Comparison of ENCODE assay signal across 8 cellular contexts in genomic region chr6:8063762-8064637, GRCh38. TPM values are rescaled to one million over a fixed set of nuclear protein-coding genes. Genes with fewer than 3 reads are reported as not detected.
A peak's percentile ranks its signal among the peaks of the same experiment; 100 is the strongest.
DNase-seq lines count a peak whose midpoint lies in the region; ATAC-seq and TF ChIP-seq lines count a peak whose summit lies in the region.

Gene BLOC1S5 (minus strand): TSS chr6:8064389. CDS start chr6:8064376, 13 bp downstream.

- no peaks in the 10 kb centered on the region for H3K27me3 Mint-ChIP-seq in activated T-helper 17 cell treated with anti-CD3 and anti-CD28 coated beads, Interleukin-2, amount 50 U/mL, for 72 hours
- H3K27me3 Mint-ChIP-seq in naive thymus-derived CD8-positive, alpha-beta T cell = no peaks in the 10 kb centered on the region

- H3K27ac Mint-ChIP-seq in activated T-helper 17 cell treated with anti-CD3 and anti-CD28 coated beads, Interleukin-2, amount 50 U/mL, for 72 hours = peak within 1 kb of the TSS; percentile 90
- peak within 1 kb of the TSS; percentile 95 to 98 (median 96) for H3K27ac Mint-ChIP-seq in naive thymus-derived CD8-positive, alpha-beta T cell

- ATAC-seq in activated T-helper 17 cell treated with anti-CD3 and anti-CD28 coated beads, Interleukin-2, amount 50 U/mL, for 72 hours (replicated peaks) = peak; percentile 85
- ATAC-seq in naive thymus-derived CD8-positive, alpha-beta T cell = peak; percentile 93 to 96

- peaks cover 33% of the 10 kb centered on the region for H3K36me3 Mint-ChIP-seq in activated T-helper 17 cell treated with anti-CD3 and anti-CD28 coated beads, Interleukin-2, amount 50 U/mL, for 72 hours (ENCODE audit: low read depth)
- H3K36me3 Mint-ChIP-seq in naive thymus-derived CD8-positive, alpha-beta T cell = peaks cover 0 to 25% (median 2%) of the 10 kb centered on the region in 3 donors

- DNase-seq in EH (ENCODE audit: low read depth) = peak; percentile 98
- peak; percentile 78 for DNase-seq in GOT3 (lab: John Stamatoyannopoulos, UW)
- DNase-seq in LNCaP clone FGC (ENCODE audit: low read depth) = peak; percentile 86
- peak; percentile 87 for DNase-seq in RWPE1 (ENCODE audit: low spot score)
- peak; percentile 95 for DNase-seq in fibroblast of mammary gland (ENCODE audit: low read depth)
- DNase-seq in naive thymus-derived CD8-positive, alpha-beta T cell = peak; percentile 93 to 98 (median 96)
- DNase-seq in stimulated activated naive CD4-positive, alpha-beta T cell (lab: John Stamatoyannopoulos, UW) = peak; percentile 92 to 96 (median 94)

- POLR2A ChIA-PET in RWPE1 (lab: Yijun Ruan, JAX; ENCODE audit: low non-redundant PET) = no interaction called here
- POLR2A ChIA-PET in naive thymus-derived CD8-positive, alpha-beta T cell (lab: Charles Lee) = interaction anchor here (1.1 kb wide), 3 partner anchors 9 to 38 kb away, joined by 3 to 13 read pairs (median 3); partner anchors contain the start of gene EEF1E1

- TF ChIP-seq CTCF in LNCaP clone FGC (IDR thresholded peaks at IDR 0.05; ENCODE audit: control insufficient read depth, extremely low read depth, insufficient read depth) (no peak), RWPE1 (conservative IDR thresholded peaks at IDR 0.05; ENCODE audit: low read depth) (no peak), fibroblast of mammary gland (conservative IDR thresholded peaks at IDR 0.05; ENCODE audit: control insufficient read depth, insufficient read depth, low read depth, low read length) (no peak)

- H3K4me1 Mint-ChIP-seq in activated T-helper 17 cell treated with anti-CD3 and anti-CD28 coated beads, Interleukin-2, amount 50 U/mL, for 72 hours = peaks cover 14% of the 10 kb centered on the region
- H3K4me1 Mint-ChIP-seq in naive thymus-derived CD8-positive, alpha-beta T cell = peaks cover 10 to 30% (median 18%) of the 10 kb centered on the region in 4 donors

- H3K4me3 Mint-ChIP-seq in activated T-helper 17 cell treated with anti-CD3 and anti-CD28 coated beads, Interleukin-2, amount 50 U/mL, for 72 hours = peak within 1 kb of the TSS; percentile 80
- peak within 1 kb of the TSS; percentile 89 to 96 (median 95) for H3K4me3 Mint-ChIP-seq in naive thymus-derived CD8-positive, alpha-beta T cell

- H3K27ac ChIP-seq in RWPE1 = peak within 1 kb of the TSS; percentile 85

- CTCF ChIA-PET in RWPE1 (lab: Yijun Ruan, JAX) = interaction anchor here (0.5 to 0.9 kb wide), 3 partner anchors 38 to 176 kb away, joined by 3 to 4 read pairs (median 3); no protein-coding TSS in a partner anchor

- H3K9me3 Mint-ChIP-seq in activated T-helper 17 cell treated with anti-CD3 and anti-CD28 coated beads, Interleukin-2, amount 50 U/mL, for 72 hours = no peaks in the 10 kb centered on the region
- H3K9me3 Mint-ChIP-seq in naive thymus-derived CD8-positive, alpha-beta T cell = no peaks in the 10 kb centered on the region

- peak within 1 kb of the TSS; percentile 97 for H3K4me3 ChIP-seq in LNCaP clone FGC (ENCODE audit: low read depth, low read length)
- H3K4me3 ChIP-seq in fibroblast of mammary gland (ENCODE audit: control insufficient read depth, low read depth, low read length) = peak within 1 kb of the TSS; percentile 93

RNA-seq across cellular contexts. Expression of gene BLOC1S5, which starts in this region (rescaled TPM):
- 10 to 100 TPM; 18.7 to 22.7 TPM for total RNA-seq in activated T-helper 17 cell treated with anti-CD3 and anti-CD28 coated beads, Interleukin-2, amount 50 U/mL, for 72 hours
- total RNA-seq in naive thymus-derived CD8-positive, alpha-beta T cell = 10 to 100 TPM; 23.5 to 24.7 TPM
- 10 to 100 TPM; 28.5 to 33.7 (median 32.8) TPM for polyA plus RNA-seq in naive thymus-derived CD8-positive, alpha-beta T cell

Comparison
In these comparisons a context has a peak if more than half of its experiments do, and no peak if none do; other contexts are left out.
1. Peak in every context shown above with its lines: DNase-seq, ATAC-seq, H3K4me3 ChIP-seq and H3K27ac ChIP-seq.